In the genomic region with DNA sequence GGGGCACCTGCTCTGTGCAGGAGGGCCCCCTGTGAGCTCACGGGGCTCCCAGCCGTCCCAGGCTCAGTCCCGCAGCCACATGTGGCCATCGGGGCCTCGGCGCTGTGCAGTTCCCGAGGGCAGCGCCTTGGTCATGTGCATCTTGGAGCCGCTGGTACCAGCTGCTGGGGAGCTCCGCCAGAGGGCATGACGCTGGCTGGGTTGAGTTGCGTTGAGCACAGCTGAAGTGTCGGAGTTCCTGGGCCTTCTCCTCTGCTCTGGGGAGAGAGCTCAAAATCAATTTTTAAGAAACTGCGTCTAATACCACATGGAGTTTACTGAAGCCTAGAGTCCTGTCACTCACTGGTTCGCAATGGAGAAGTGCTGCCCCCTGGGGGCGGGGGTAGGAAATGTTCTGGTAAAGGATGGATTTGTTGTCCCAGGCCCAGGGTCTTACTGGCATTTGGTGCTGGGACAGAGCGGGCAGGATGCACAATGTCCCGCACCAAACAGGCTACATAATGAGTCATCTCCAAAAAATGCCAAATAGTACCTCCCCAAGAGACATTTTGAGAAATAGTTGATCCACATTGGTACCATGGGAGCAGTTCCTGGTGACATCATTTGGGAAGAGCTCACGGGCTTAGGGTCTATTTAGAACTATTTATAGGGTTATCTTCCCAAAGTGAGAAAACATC, we compare ENCODE assay signal across 8 cellular contexts. TPM values are rescaled to one million over a fixed set of nuclear protein-coding genes. Genes with fewer than 3 reads are reported as not detected.
DNase-seq lines count a peak whose midpoint lies in the region; ATAC-seq and TF ChIP-seq lines count a peak whose summit lies in the region.

No MANE protein-coding gene starts in this region.

- ATAC-seq in SK-N-SH treated with all-trans-retinoic acid at 6 μM for 48 hours, result peak; percentile 58
- peak; percentile 70 for ATAC-seq in sciatic nerve
- ATAC-seq in HG02884 (IDR thresholded peaks at IDR 0.05; ENCODE audit: unreplicated experiment), result no peak

- intact Hi-C loops in sciatic nerve (cut with DNase I), result loop anchor here (5.0 kb wide), 1 partner anchor 450 kb away; a partner anchor contains a TSS

- no peak overlapping the region for H3K27ac ChIP-seq in right atrium auricular region

- H3K27me3 ChIP-seq in adipocyte (replicated peaks; ENCODE audit: control insufficient read depth, insufficient read depth, low read length), result peaks cover 45% of the 10 kb centered on the region
- no peaks in the 10 kb centered on the region for H3K27me3 ChIP-seq in right atrium auricular region

- H3K36me3 ChIP-seq in adipocyte (ENCODE audit: control insufficient read depth, insufficient read depth, low read length, severe bottlenecking), result no peaks in the 10 kb centered on the region
- no peaks in the 10 kb centered on the region for H3K36me3 ChIP-seq in right atrium auricular region

- TF ChIP-seq CTCF in right atrium auricular region (IDR thresholded peaks at IDR 0.05), result peak; percentile 59 to 86

- peaks cover 12% of the 10 kb centered on the region for H3K4me1 ChIP-seq in adipocyte (ENCODE audit: control insufficient read depth, insufficient read depth, low read length)
- H3K4me1 ChIP-seq in right atrium auricular region, result peaks cover 0 to 11% of the 10 kb centered on the region in 2 donors

- H3K4me3 ChIP-seq in adipocyte (ENCODE audit: low read length) (no peak overlapping the region), right atrium auricular region (no peak overlapping the region)

- H3K9ac ChIP-seq in adipocyte (ENCODE audit: low read length), result no peak overlapping the region

- DNase-seq in DMS153 treated with DMSO at 0.1 percent for 48 hours (lab: John Stamatoyannopoulos, UW; ENCODE audit: unreplicated experiment) (peak; percentile 66), DMS153 (lab: John Stamatoyannopoulos, UW) (no peak), MV-4-11 (lab: John Stamatoyannopoulos, UW) (peak; percentile 33), adipocyte (ENCODE audit: low read depth) (peak; percentile 46), right atrium auricular region (ENCODE audit: low spot score) (no peak), sciatic nerve (ENCODE audit: low spot score) (peak; percentile 81)

- H3K9me3 ChIP-seq in adipocyte (ENCODE audit: control insufficient read depth, low read length) (no peaks in the 10 kb centered on the region), right atrium auricular region (no peaks in the 10 kb centered on the region)

TF ChIP-seq in SK-N-SH treated with all-trans-retinoic acid at 6 μM for 48 hours, 23 proteins besides CTCF, POLR2A, EP300 and RAD21:
- TF ChIP-seq, protein P1, sequence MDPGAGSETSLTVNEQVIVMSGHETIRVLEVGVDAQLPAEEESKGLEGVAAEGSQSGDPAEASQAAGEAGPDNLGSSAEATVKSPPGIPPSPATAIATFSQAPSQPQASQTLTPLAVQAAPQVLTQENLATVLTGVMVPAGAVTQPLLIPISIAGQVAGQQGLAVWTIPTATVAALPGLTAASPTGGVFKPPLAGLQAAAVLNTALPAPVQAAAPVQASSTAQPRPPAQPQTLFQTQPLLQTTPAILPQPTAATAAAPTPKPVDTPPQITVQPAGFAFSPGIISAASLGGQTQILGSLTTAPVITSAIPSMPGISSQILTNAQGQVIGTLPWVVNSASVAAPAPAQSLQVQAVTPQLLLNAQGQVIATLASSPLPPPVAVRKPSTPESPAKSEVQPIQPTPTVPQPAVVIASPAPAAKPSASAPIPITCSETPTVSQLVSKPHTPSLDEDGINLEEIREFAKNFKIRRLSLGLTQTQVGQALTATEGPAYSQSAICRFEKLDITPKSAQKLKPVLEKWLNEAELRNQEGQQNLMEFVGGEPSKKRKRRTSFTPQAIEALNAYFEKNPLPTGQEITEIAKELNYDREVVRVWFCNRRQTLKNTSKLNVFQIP (CRISPR knock-in tag; IDR thresholded peaks at IDR 0.05; ENCODE audit: borderline replicate concordance, low read depth), result no peak
- TF ChIP-seq OSR1 (CRISPR knock-in tag; IDR thresholded peaks at IDR 0.05) (no peak), ZFP30 (CRISPR knock-in tag; IDR thresholded peaks at IDR 0.05) (no peak), TCF4 (CRISPR knock-in tag; IDR thresholded peaks at IDR 0.05; ENCODE audit: borderline replicate concordance) (no peak), TOX (CRISPR knock-in tag; IDR thresholded peaks at IDR 0.05; ENCODE audit: borderline replicate concordance) (no peak)
TF ChIP-seq in SK-N-SH treated with all-trans-retinoic acid at 6 μM for 48 hours: peak in this region for 0.

RNA-seq across cellular contexts. Expression of a gene that starts 48.8 kb away (rescaled TPM):
- total RNA-seq in right atrium auricular region (1 to 10 TPM; 3.1 to 7.6 TPM), sciatic nerve (6.5 TPM)

Comparison
In these comparisons a context has a peak if more than half of its experiments do, and no peak if none do; other contexts are left out.
1. DNase-seq: peak in DMS153 treated with DMSO at 0.1 percent for 48 hours (single experiment), MV-4-11 (single experiment), adipocyte (single experiment) and sciatic nerve (single experiment); none in DMS153 (single experiment) and right atrium auricular region (single experiment).